In genomic region chr11:119107538-119108150, GRCh38 we compare ENCODE assay signal across 8 cellular contexts. TPM values are rescaled to one million over a fixed set of nuclear protein-coding genes. Genes with fewer than 3 reads are reported as not detected.
A peak's percentile ranks its signal among the peaks of the same experiment; 100 is the strongest.
DNase-seq lines count a peak whose midpoint lies in the region; ATAC-seq and TF ChIP-seq lines count a peak whose summit lies in the region.

No MANE protein-coding gene starts in this region.

- no peaks in the 10 kb centered on the region for H3K9me2 ChIP-seq in DOHH2 (replicated peaks; ENCODE audit: control insufficient read depth, low read length)

- no peaks in the 10 kb centered on the region for H4K20me1 ChIP-seq in DOHH2 (ENCODE audit: control insufficient read depth, insufficient read depth, low read depth, low read length)
- H4K20me1 ChIP-seq in KMS-11 (ENCODE audit: insufficient read depth) = no peaks in the 10 kb centered on the region

- H2AFZ ChIP-seq in KMS-11 (ENCODE audit: low read depth) = peak overlapping the region; percentile 29; the same call in 1 of the 2 replicates

- H3K27me3 ChIP-seq in DOHH2 (ENCODE audit: control insufficient read depth, low read length) (no peaks in the 10 kb centered on the region), KMS-11 (ENCODE audit: insufficient read depth, low read depth) (no peaks in the 10 kb centered on the region)

- peaks cover 10% of the 10 kb centered on the region for H3F3A ChIP-seq in DOHH2 (ENCODE audit: control insufficient read depth, insufficient read depth)

- H3K27ac ChIP-seq in DOHH2 (ENCODE audit: low read depth, low read length) (peak overlapping the region; percentile 27), KMS-11 (peak overlapping the region; percentile 41), urinary bladder (ENCODE audit: low read depth) (peak overlapping the region; percentile 46)

- H3K4me2 ChIP-seq in DOHH2 (ENCODE audit: low read length) (peak overlapping the region; percentile 84), KMS-11 (peak overlapping the region; percentile 77)

- peaks cover 40% of the 10 kb centered on the region for H3K36me3 ChIP-seq in DOHH2 (ENCODE audit: control insufficient read depth, low read length)
- no peaks in the 10 kb centered on the region for H3K36me3 ChIP-seq in KMS-11 (ENCODE audit: insufficient read depth)
- H3K36me3 ChIP-seq in urinary bladder (ENCODE audit: insufficient read depth) = peaks cover 6% of the 10 kb centered on the region

- peak overlapping the region; percentile 61 for H3K9ac ChIP-seq in KMS-11

- WGBS in urinary bladder = under 1% methylated on average over 65 of the region's 65 CpGs

- H3K27me3 Mint-ChIP-seq in memory B cell = no peaks in the 10 kb centered on the region

- no peaks in the 10 kb centered on the region for H3K9me3 ChIP-seq in DOHH2 (ENCODE audit: control insufficient read depth, insufficient read depth, low read length)

- H3K4me3 ChIP-seq in DOHH2 (ENCODE audit: low read length) (peak overlapping the region; percentile 80), KMS-11 (IDR thresholded peaks at IDR 0.05; ENCODE audit: insufficient read depth, low read depth, low read length) (no peak overlapping the region), urinary bladder (ENCODE audit: low read depth, low read length) (peak overlapping the region; percentile 96)

- H3K4me3 Mint-ChIP-seq in memory B cell = peak overlapping the region; percentile 85

- peaks cover 24% of the 10 kb centered on the region for H3K4me1 Mint-ChIP-seq in memory B cell

- TF ChIP-seq CTCF in DOHH2 (IDR thresholded peaks at IDR 0.05; ENCODE audit: low read depth, low read length, poor library complexity, severe bottlenecking) (no peak), KMS-11 (conservative IDR thresholded peaks at IDR 0.05; ENCODE audit: low read depth, low read length) (no peak)

- H3K27ac Mint-ChIP-seq in memory B cell = peak overlapping the region; percentile 81

- H3K9me3 Mint-ChIP-seq in memory B cell = no peaks in the 10 kb centered on the region

- peaks cover 50% of the 10 kb centered on the region for H3K4me1 ChIP-seq in DOHH2 (ENCODE audit: control insufficient read depth, low read length)
- peaks cover 41% of the 10 kb centered on the region for H3K4me1 ChIP-seq in KMS-11 (ENCODE audit: low read depth, poor library complexity, severe bottlenecking)
- H3K4me1 ChIP-seq in urinary bladder (ENCODE audit: insufficient read depth) = peaks cover 1% of the 10 kb centered on the region

- peak; percentile 7 for ATAC-seq in GM21447 (IDR thresholded peaks at IDR 0.05; ENCODE audit: unreplicated experiment)
- ATAC-seq in memory B cell (ENCODE audit: low read depth) = peak; percentile 10

- H3K79me2 ChIP-seq in DOHH2 (ENCODE audit: control insufficient read depth, low read length) (peaks cover 39% of the 10 kb centered on the region), KMS-11 (ENCODE audit: insufficient read depth, low read depth) (peaks cover 16% of the 10 kb centered on the region)

- DNase-seq in cerebellar cortex (ENCODE audit: low spot score) (peak; percentile 13), memory B cell (ENCODE audit: low spot score in 2 of 2) (no peak), NCI-H1436 (lab: John Stamatoyannopoulos, UW) (no peak), cerebellar nuclear complex (lab: John Stamatoyannopoulos, UW) (no peak)

- peaks cover 7% of the 10 kb centered on the region for H3K36me3 Mint-ChIP-seq in memory B cell

RNA-seq across cellular contexts. Expression of gene C2CD2L, which starts 0.5 kb away (rescaled TPM):
- 3.4 TPM for total RNA-seq in urinary bladder
- polyA plus RNA-seq in urinary bladder = 9.8 TPM

RNA-seq across cellular contexts. Expression of gene DPAGT1, which starts 6.0 kb away (rescaled TPM):
- 12.1 TPM for total RNA-seq in urinary bladder
- polyA plus RNA-seq in urinary bladder = 29.1 TPM

RNA-seq across cellular contexts. Expression of gene HINFP, which starts 13.7 kb away (rescaled TPM):
- total RNA-seq in urinary bladder = 16.5 TPM
- polyA plus RNA-seq in urinary bladder = 17.6 TPM

RNA-seq across cellular contexts. Expression of gene HMBS, which starts 23.0 kb away (rescaled TPM):
- 6.5 TPM for total RNA-seq in urinary bladder
- polyA plus RNA-seq in urinary bladder = 19.0 TPM

RNA-seq across cellular contexts. Expression of gene VPS11, which starts 40.0 kb away (rescaled TPM):
- total RNA-seq in urinary bladder = 20.2 TPM
- 41.9 TPM for polyA plus RNA-seq in urinary bladder
